1 cellular context compared by ENCODE assay signal in the genomic region with DNA sequence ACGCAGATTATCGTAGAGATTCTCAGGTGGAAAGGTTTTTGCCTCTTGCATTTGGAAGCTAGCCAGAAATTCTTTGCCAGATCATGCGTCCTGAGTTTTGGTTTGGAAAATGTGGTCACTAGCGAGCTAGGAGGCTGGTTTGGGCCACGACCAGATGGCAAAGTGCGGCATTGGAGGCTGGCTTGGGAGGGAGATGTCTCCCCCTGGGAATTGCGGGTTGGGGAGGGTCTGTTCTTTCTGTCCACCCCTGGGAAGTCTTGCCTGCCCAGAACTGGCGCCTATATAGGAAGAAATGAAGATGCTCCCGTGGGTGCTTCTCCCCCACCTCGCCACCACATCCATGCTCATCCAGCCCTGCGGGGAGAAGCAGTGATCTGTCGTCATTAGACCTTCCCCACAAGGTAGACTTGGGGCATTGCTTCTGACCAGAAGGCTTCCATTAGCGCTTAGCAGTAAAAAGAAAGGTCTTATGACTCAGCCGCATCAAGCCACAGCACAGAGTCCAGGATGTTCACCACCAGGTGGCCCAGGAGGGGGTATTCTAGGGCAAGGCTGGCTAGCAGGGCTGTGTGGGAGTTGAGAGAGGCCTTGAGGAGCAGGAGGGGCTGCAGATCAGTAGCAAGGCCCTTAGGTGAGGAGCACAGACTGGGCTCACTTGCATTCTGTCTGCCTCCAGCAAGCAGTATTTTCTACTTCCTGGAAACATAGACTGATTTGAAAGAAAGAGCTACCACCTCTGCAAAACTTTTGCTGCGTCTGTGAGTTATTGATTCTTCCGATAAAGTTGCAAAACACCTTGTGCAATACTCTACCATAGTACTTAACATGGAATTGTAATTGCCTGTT.
TF ChIP-seq lines count a peak whose summit lies in the region.

No MANE protein-coding gene starts in this region.

TF ChIP-seq in GM12878, 131 proteins besides CTCF, POLR2A, EP300 and RAD21 (continued from another document):
- TF ChIP-seq, protein P1, sequence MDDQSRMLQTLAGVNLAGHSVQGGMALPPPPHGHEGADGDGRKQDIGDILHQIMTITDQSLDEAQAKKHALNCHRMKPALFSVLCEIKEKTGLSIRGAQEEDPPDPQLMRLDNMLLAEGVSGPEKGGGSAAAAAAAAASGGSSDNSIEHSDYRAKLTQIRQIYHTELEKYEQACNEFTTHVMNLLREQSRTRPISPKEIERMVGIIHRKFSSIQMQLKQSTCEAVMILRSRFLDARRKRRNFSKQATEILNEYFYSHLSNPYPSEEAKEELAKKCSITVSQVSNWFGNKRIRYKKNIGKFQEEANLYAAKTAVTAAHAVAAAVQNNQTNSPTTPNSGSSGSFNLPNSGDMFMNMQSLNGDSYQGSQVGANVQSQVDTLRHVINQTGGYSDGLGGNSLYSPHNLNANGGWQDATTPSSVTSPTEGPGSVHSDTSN (IDR thresholded peaks at IDR 0.05; ENCODE audit: insufficient replicate concordance, low read depth, low read length), result no peak
- TF ChIP-seq, protein P2, sequence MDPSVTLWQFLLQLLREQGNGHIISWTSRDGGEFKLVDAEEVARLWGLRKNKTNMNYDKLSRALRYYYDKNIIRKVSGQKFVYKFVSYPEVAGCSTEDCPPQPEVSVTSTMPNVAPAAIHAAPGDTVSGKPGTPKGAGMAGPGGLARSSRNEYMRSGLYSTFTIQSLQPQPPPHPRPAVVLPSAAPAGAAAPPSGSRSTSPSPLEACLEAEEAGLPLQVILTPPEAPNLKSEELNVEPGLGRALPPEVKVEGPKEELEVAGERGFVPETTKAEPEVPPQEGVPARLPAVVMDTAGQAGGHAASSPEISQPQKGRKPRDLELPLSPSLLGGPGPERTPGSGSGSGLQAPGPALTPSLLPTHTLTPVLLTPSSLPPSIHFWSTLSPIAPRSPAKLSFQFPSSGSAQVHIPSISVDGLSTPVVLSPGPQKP (IDR thresholded peaks at IDR 0.05; ENCODE audit: low read depth, low read length), result no peak
- no peak for TF ChIP-seq ASH2L (IDR thresholded peaks at IDR 0.05; ENCODE audit: borderline replicate concordance, low read depth)
- peak; percentile 68 for TF ChIP-seq KLF5 (IDR thresholded peaks at IDR 0.05; ENCODE audit: partially characterized antibody)
- TF ChIP-seq E4F1 (IDR thresholded peaks at IDR 0.05; ENCODE audit: borderline replicate concordance, partially characterized antibody), result no peak
- no peak for TF ChIP-seq KDM1A (IDR thresholded peaks at IDR 0.05; ENCODE audit: borderline replicate concordance)
- TF ChIP-seq ZNF274 (IDR thresholded peaks at IDR 0.05; ENCODE audit: insufficient read depth, insufficient read length), result no peak
- peak in 1 of 2 experiments; percentile 59; a peak in 1 of 4 replicates for TF ChIP-seq ETV6 (conservative IDR thresholded peaks at IDR 0.05 in 1 of 2, IDR thresholded peaks at IDR 0.05 in 1 of 2; ENCODE audit: borderline replicate concordance in 1 of 2, low read depth in 1 of 2)
- no peak for TF ChIP-seq TBL1XR1 (IDR thresholded peaks at IDR 0.05; ENCODE audit: low read depth, low read length)
- TF ChIP-seq BCL11A (IDR thresholded peaks at IDR 0.05; ENCODE audit: low read depth, low read length), result peak; percentile 48
- no peak for TF ChIP-seq SUZ12 (IDR thresholded peaks at IDR 0.05; ENCODE audit: unreplicated experiment)
- TF ChIP-seq TCF12 (IDR thresholded peaks at IDR 0.05; ENCODE audit: low read depth, low read length), result peak; percentile 91
- 0 out of 2 replicates have a peak, but pooled peaks have one; percentile 5 for TF ChIP-seq GATAD2B (conservative IDR thresholded peaks at IDR 0.05; ENCODE audit: low read depth)
- peak; percentile 56 for TF ChIP-seq LARP7 (IDR thresholded peaks at IDR 0.05)
- TF ChIP-seq TCF7 (IDR thresholded peaks at IDR 0.05; ENCODE audit: borderline replicate concordance), result no peak
- peak; percentile 30; the same call in 1 of the 2 replicates for TF ChIP-seq PKNOX1 (IDR thresholded peaks at IDR 0.05)
- TF ChIP-seq SPI1 (IDR thresholded peaks at IDR 0.05; ENCODE audit: borderline replicate concordance, insufficient read depth, low read depth, low read length), result no peak
- peak; percentile 62 for TF ChIP-seq EED (IDR thresholded peaks at IDR 0.05; ENCODE audit: low read depth)
- TF ChIP-seq, protein P3, sequence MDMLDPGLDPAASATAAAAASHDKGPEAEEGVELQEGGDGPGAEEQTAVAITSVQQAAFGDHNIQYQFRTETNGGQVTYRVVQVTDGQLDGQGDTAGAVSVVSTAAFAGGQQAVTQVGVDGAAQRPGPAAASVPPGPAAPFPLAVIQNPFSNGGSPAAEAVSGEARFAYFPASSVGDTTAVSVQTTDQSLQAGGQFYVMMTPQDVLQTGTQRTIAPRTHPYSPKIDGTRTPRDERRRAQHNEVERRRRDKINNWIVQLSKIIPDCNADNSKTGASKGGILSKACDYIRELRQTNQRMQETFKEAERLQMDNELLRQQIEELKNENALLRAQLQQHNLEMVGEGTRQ (IDR thresholded peaks at IDR 0.05; ENCODE audit: borderline replicate concordance, low read depth, low read length), result no peak
- 0 out of 3 replicates have a peak, but pooled peaks have one; percentile 60 for TF ChIP-seq POU2F2 (IDR thresholded peaks at IDR 0.05; ENCODE audit: borderline replicate concordance, low read depth, low read length)
- no peak for TF ChIP-seq KAT2A (conservative IDR thresholded peaks at IDR 0.05; ENCODE audit: control insufficient read depth, low read depth, low read length)
- no peak for TF ChIP-seq MYB (IDR thresholded peaks at IDR 0.05; ENCODE audit: borderline replicate concordance, low read depth, low read length)
- TF ChIP-seq ZNF687 (IDR thresholded peaks at IDR 0.05), result peak; percentile 84; the same call in 1 of the 2 replicates
- no peak for TF ChIP-seq SP1 (IDR thresholded peaks at IDR 0.05; ENCODE audit: low read depth, low read length)
- TF ChIP-seq IKZF2 (IDR thresholded peaks at IDR 0.05), result peak; percentile 62 to 75
- TF ChIP-seq ZNF622 (IDR thresholded peaks at IDR 0.05), result no peak
- no peak for TF ChIP-seq SIN3A (IDR thresholded peaks at IDR 0.05; ENCODE audit: low read depth, low read length)
- no peak for TF ChIP-seq PAX8 (IDR thresholded peaks at IDR 0.05)
- no peak; the same call in 1 of the 2 replicates for TF ChIP-seq POLR2AphosphoS5 (IDR thresholded peaks at IDR 0.05; ENCODE audit: low read length)
